In genomic region chr7:15462721-15463389, GRCh38 we compare ENCODE assay signal across 15 cellular contexts.
"Had no signal": no experiment of that assay in that cellular context is flagged by ENCODE, and none has a peak within 500 bp of the region (broad histone marks: within the 10 kb centered on the region; RNA-seq: fewer than 3 reads in every experiment).

No MANE protein-coding gene starts in this region.

- H3K4me1 ChIP-seq: upper lobe of left lung had no signal

- H3K9me3 ChIP-seq: upper lobe of left lung had no signal

- H3K36me3 ChIP-seq: upper lobe of left lung had no signal

- H3K27ac ChIP-seq: upper lobe of left lung had no signal

- ATAC-seq: natural killer cell treated with Interleukin-12 subunit alpha and Interleukin-12 subunit beta and Interleukin-15 and Interleukin-18, amount 100 ng/mL, for 72 hours; stimulated activated naive B cell treated with anti-CD40 and anti-IgM and Interleukin-4, amounts not matched to agents 10 μg/mL and 1 μg/mL and 100 μg/mL, for 72 hours; T-cell had no signal

- DNase-seq: activated CD4-positive, alpha-beta T cell treated with anti-CD3 and anti-CD28 coated beads for 1 hour; activated CD4-positive, alpha-beta T cell treated with anti-CD3 and anti-CD28 coated beads, Interleukin-2, amount 50 U/mL, for 48 hours; activated gamma-delta T cell treated with Interleukin-2 at 50 U/mL for 16 hours; activated naive CD8-positive, alpha-beta T cell treated with anti-CD3 and anti-CD28 coated beads for 36 hours; activated T-cell treated with anti-CD3 and anti-CD28 coated beads, Interleukin-2, amount 50 U/mL, for 48 hours; anterior cingulate cortex; effector CD4-positive, alpha-beta T cell; glutamatergic neuron; nucleus accumbens; right cardiac atrium; stimulated activated naive B cell treated with anti-CD40 and anti-IgM and Interleukin-4, amounts not matched to agents 10 μg/mL and 1 μg/mL and 100 μg/mL, for 72 hours; T-cell; T1000; upper lobe of left lung had no signal

- H3K27me3 ChIP-seq: upper lobe of left lung had no signal

- H3K4me3 ChIP-seq: upper lobe of left lung had no signal
